Comparison of ENCODE assay signal across 19 cellular contexts in genomic region chr1:41762251-41762650, GRCh38.
"Had no signal": no experiment of that assay in that cellular context is flagged by ENCODE, and none has a peak within 500 bp of the region (broad histone marks: within the 10 kb centered on the region; RNA-seq: fewer than 3 reads in every experiment).

No MANE protein-coding gene starts in this region.

- H3K36me3 Mint-ChIP-seq: brain had no signal

- H3K9me3 Mint-ChIP-seq: central memory CD8-positive, alpha-beta T cell had no signal

- H3K27ac Mint-ChIP-seq: activated naive CD8-positive, alpha-beta T cell treated with anti-CD3 and anti-CD28 coated beads for 36 hours; brain; memory B cell had no signal

- H3K4me3 Mint-ChIP-seq: activated naive CD8-positive, alpha-beta T cell treated with anti-CD3 and anti-CD28 coated beads for 36 hours; brain; central memory CD8-positive, alpha-beta T cell; memory B cell; neural crest cell had no signal

- H3K36me3 ChIP-seq: ovary, stomach, upper lobe of right lung had no signal

- H3K9me3 ChIP-seq: ovary, testis, upper lobe of right lung had no signal

- H3K27me3 ChIP-seq: ovary, stomach, testis, upper lobe of right lung had no signal

- H3K4me1 ChIP-seq: testis had no signal

- DNase-seq: activated CD4-positive, alpha-beta T cell treated with anti-CD3 and anti-CD28 coated beads, Interleukin-2, amount 50 U/mL, for 48 hours; activated gamma-delta T cell treated with Interleukin-2 at 50 U/mL for 16 hours; activated naive CD8-positive, alpha-beta T cell treated with anti-CD3 and anti-CD28 coated beads for 36 hours; cortex of kidney; effector CD8-positive, alpha-beta T cell; foreskin melanocyte; kidney glomerular epithelial cell; left ventricle myocardium superior; ovary; stimulated activated CD4-positive, alpha-beta T cell treated with anti-CD3 and anti-CD28 coated beads, Interleukin-12 subunit alpha, Interleukin-12 subunit beta, amount 100 ng/mL, for 4 hours; stimulated activated CD4-positive, alpha-beta T cell treated with anti-CD3 and anti-CD28 coated beads, Interleukin-2, amount 100 ng/mL, for 24 hours; stomach; SW 1271; testis; upper lobe of right lung had no signal

- H3K4me3 ChIP-seq: ovary, stomach, testis, upper lobe of right lung had no signal

- H3K27me3 Mint-ChIP-seq: activated naive CD8-positive, alpha-beta T cell treated with anti-CD3 and anti-CD28 coated beads for 36 hours; central memory CD8-positive, alpha-beta T cell; memory B cell had no signal

- H3K27ac ChIP-seq: ovary, stomach, testis, upper lobe of right lung had no signal
